Comparison of ENCODE assay signal across 11 cellular contexts in the genomic region with DNA sequence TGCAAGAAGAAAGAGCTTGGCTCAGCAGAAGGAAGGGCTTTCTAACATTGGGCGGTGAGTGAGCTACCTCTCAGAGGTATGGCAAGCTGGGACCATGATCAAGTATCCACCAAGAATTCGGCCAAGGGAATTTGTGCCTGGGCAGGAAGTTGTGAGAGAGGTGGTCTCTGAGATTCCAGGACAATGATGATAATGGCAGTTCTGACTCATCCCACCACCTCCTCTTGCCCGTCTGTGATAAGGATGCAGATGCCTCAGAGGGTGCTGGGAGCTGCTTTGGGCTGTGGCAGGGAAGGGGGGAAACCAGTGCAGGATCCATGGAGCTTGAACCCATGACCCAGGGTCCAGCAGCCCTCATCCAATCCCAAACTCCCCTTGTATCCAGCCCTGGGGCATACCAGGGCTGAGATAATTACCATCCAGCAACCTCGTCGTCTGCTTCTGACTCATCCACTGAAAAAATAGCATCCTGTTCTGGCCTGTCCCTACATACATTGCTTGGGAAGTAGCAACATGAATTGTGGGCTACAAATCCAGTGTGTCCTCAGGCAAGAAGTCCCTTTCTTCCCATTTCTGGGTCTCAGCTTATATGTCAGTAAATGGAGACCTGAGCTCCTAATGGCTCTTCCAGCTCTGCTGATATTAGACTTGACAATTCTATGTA. TPM values are rescaled to one million over a fixed set of nuclear protein-coding genes. Genes with fewer than 3 reads are reported as not detected.
DNase-seq lines count a peak whose midpoint lies in the region; ATAC-seq, FAIRE-seq and TF ChIP-seq lines count a peak whose summit lies in the region.
"Had no signal": no experiment of that assay in that cellular context is flagged by ENCODE, and none has a peak within 500 bp of the region (broad histone marks: within the 10 kb centered on the region; RNA-seq: fewer than 3 reads in every experiment).

No MANE protein-coding gene starts in this region.

- H4K20me1 ChIP-seq in HepG2 (ENCODE audit: insufficient read depth, low read length), result no peaks in the 10 kb centered on the region
- H4K20me1 ChIP-seq in endothelial cell of umbilical vein (replicated peaks; ENCODE audit: control insufficient read depth, extremely low read depth, insufficient read depth, low read length), result no peaks in the 10 kb centered on the region

- BruUV-seq in HepG2 (replicated peaks; lab: Mats Ljungman, UMichigan), result no TSS peak
- BruUV-seq in endothelial cell of umbilical vein (replicated peaks; lab: Mats Ljungman, UMichigan), result no TSS peak

- H3K4me3 ChIP-seq in HepG2 (replicated peaks in 1 of 3; ENCODE audit: insufficient read depth in 1 of 3, low read depth in 2 of 3, low read length in 3 of 3) (no peak overlapping the region), right lobe of liver (no peak overlapping the region), endothelial cell of umbilical vein (replicated peaks in 1 of 3; ENCODE audit: insufficient read depth in 1 of 3, low read depth in 1 of 3, low read length in 3 of 3) (no peak overlapping the region), dorsolateral prefrontal cortex (no peak overlapping the region)

- 25% methylated on average over 5 of the region's 5 CpGs for WGBS in HepG2 (ENCODE audit: low lambda C conversion rate)
- WGBS in right lobe of liver (ENCODE audit: insufficient coverage, low coverage, low lambda C conversion rate, missing lambda C conversion rate), result 58% methylated on average over 4 of the region's 5 CpGs

- H3K27ac ChIP-seq in HepG2 (ENCODE audit: extremely low read length, insufficient read depth, low read length), result no peak overlapping the region
- H3K27ac ChIP-seq in right lobe of liver, result no peak overlapping the region
- no peak overlapping the region for H3K27ac ChIP-seq in endothelial cell of umbilical vein (ENCODE audit: insufficient read depth, low read depth, low read length)
- H3K27ac ChIP-seq in dorsolateral prefrontal cortex, result peak overlapping the region in 7 of 59 donors; percentile 1 to 52 (median 27)
- H3K27ac ChIP-seq: C4-2B, VCaP had no signal

- peaks cover 10% of the 10 kb centered on the region for H3K27me3 Mint-ChIP-seq in nephron progenitor cell (ENCODE audit: low read depth, poor library complexity)

- H3K4me1 Mint-ChIP-seq in nephron progenitor cell, result peaks cover 6% of the 10 kb centered on the region

- ATAC-seq in HepG2 (no peak), right lobe of liver (no peak)

- H3K36me3 ChIP-seq in HepG2 (replicated peaks in 1 of 2; ENCODE audit: control insufficient read depth in 1 of 2, insufficient read depth in 2 of 2, low read length in 2 of 2), result no peaks in the 10 kb centered on the region
- no peaks in the 10 kb centered on the region for H3K36me3 ChIP-seq in right lobe of liver
- no peaks in the 10 kb centered on the region for H3K36me3 ChIP-seq in endothelial cell of umbilical vein (ENCODE audit: control insufficient read depth in 2 of 2, extremely low read depth in 1 of 2, insufficient read depth in 2 of 2, low read length in 2 of 2)

- FAIRE-seq in HepG2 (lab: Jason Lieb, UNC) (no peak), RCC 7860 (lab: Jason Lieb, UNC) (no peak), endothelial cell of umbilical vein (lab: Jason Lieb, UNC) (no peak)

- H3K9ac ChIP-seq in HepG2 (ENCODE audit: insufficient read depth, low read depth, low read length), result no peak overlapping the region
- H3K9ac ChIP-seq in endothelial cell of umbilical vein (replicated peaks; ENCODE audit: extremely low read depth, insufficient read depth, low read length), result no peak overlapping the region

- H3K4me1 ChIP-seq in HepG2 (ENCODE audit: insufficient read depth, low read length) (no peaks in the 10 kb centered on the region), right lobe of liver (no peaks in the 10 kb centered on the region), endothelial cell of umbilical vein (ENCODE audit: control insufficient read depth, extremely low read depth, insufficient read depth, low read length) (no peaks in the 10 kb centered on the region)

- no peak overlapping the region for H3K27ac Mint-ChIP-seq in nephron progenitor cell

- no peaks in the 10 kb centered on the region for H3K79me2 ChIP-seq in HepG2 (ENCODE audit: insufficient read depth, low read length)
- no peaks in the 10 kb centered on the region for H3K79me2 ChIP-seq in endothelial cell of umbilical vein (ENCODE audit: control insufficient read depth, insufficient read depth, low read length)

- no peak overlapping the region for H2AFZ ChIP-seq in HepG2 (ENCODE audit: low read length)
- H2AFZ ChIP-seq in endothelial cell of umbilical vein (ENCODE audit: low read depth, low read length), result no peak overlapping the region

- TF ChIP-seq EP300 in HepG2 (IDR thresholded peaks at IDR 0.05; ENCODE audit: low read depth in 2 of 2, low read length in 2 of 2) (no peak), HepG2 (CRISPR knock-in tag; IDR thresholded peaks at IDR 0.05; ENCODE audit: borderline replicate concordance) (no peak)

- CTCF ChIA-PET in HepG2 (lab: Yijun Ruan, JAX; ENCODE audit: low intra/inter-chr PET ratio, low total read pairs) (interaction anchor here (0.6 to 1.9 kb wide), 4 partner anchors 65 to 91 kb away, joined by 3 to 9 read pairs (median 3); no protein-coding TSS in a partner anchor), endothelial cell of umbilical vein (lab: Charles Lee) (interaction anchor here (0.7 to 2.9 kb wide), 18 partner anchors 8 to 179 kb away, joined by 3 to 16 read pairs (median 3); no protein-coding TSS in a partner anchor), HEK293T (lab: Yijun Ruan, JAX) (interaction anchor here (0.7 to 2.2 kb wide), 6 partner anchors 9 to 179 kb away, joined by 3 to 8 read pairs (median 5); no protein-coding TSS in a partner anchor)

- POLR2A ChIA-PET in HepG2 (lab: Yijun Ruan, JAX) (interaction anchor here (0.8 to 0.9 kb wide), 2 partner anchors 84 to 90 kb away, joined by 3 read pairs; a partner anchor contains a TSS), endothelial cell of umbilical vein (lab: Charles Lee) (no interaction called here), HEK293T (lab: Yijun Ruan, JAX) (interaction anchor here (1.9 kb wide), 1 partner anchor 9 kb away, joined by 4 read pairs; no protein-coding TSS in a partner anchor)

- H3K36me3 Mint-ChIP-seq in nephron progenitor cell (ENCODE audit: low read depth), result no peaks in the 10 kb centered on the region

- H3K27me3 ChIP-seq in HepG2 (ENCODE audit: control insufficient read depth in 1 of 2, insufficient read depth in 2 of 2, low read length in 2 of 2) (peaks cover 3 to 10% of the 10 kb centered on the region in 2 experiments; a peak in 4 of 5 replicates), right lobe of liver (no peaks in the 10 kb centered on the region), endothelial cell of umbilical vein (ENCODE audit: control insufficient read depth in 2 of 2, insufficient read depth in 2 of 2, low read length in 2 of 2) (no peaks in the 10 kb centered on the region), dorsolateral prefrontal cortex (peaks cover 0 to 4% (median 0%) of the 10 kb centered on the region in 45 donors)

- H3K4me3 Mint-ChIP-seq in nephron progenitor cell, result no peak overlapping the region

- H3K9me3 Mint-ChIP-seq in nephron progenitor cell, result no peaks in the 10 kb centered on the region

- TF ChIP-seq POLR2A in HepG2 (IDR thresholded peaks at IDR 0.05; ENCODE audit: insufficient read depth in 1 of 2, low read depth in 2 of 2, low read length in 2 of 2), result no peak
- no peak for TF ChIP-seq POLR2A in right lobe of liver (IDR thresholded peaks at IDR 0.05)
- TF ChIP-seq POLR2A in endothelial cell of umbilical vein (IDR thresholded peaks at IDR 0.05; ENCODE audit: low read depth, low read length), result no peak

- dilution Hi-C loops in endothelial cell of umbilical vein (cut with MboI; ENCODE audit: extremely low pct_ligation_motif_present, low sequenced_read_pairs), result no loop called here

- H3K9me1 ChIP-seq in endothelial cell of umbilical vein (replicated peaks; ENCODE audit: control insufficient read depth, extremely low read depth, insufficient read depth, low read length), result no peaks in the 10 kb centered on the region

- H3K9me3 ChIP-seq in HepG2 (ENCODE audit: low read length) (peaks cover 15% of the 10 kb centered on the region), right lobe of liver (no peaks in the 10 kb centered on the region), endothelial cell of umbilical vein (replicated peaks; ENCODE audit: control insufficient read depth, insufficient read depth, low read length) (no peaks in the 10 kb centered on the region)

- TF ChIP-seq RAD21 in HepG2 (CRISPR knock-in tag; IDR thresholded peaks at IDR 0.05), result no peak

- no peak for TF ChIP-seq CTCF in HepG2 (CRISPR knock-in tag; IDR thresholded peaks at IDR 0.05)
- no peak for TF ChIP-seq CTCF in right lobe of liver (IDR thresholded peaks at IDR 0.05)
- no peak for TF ChIP-seq CTCF in endothelial cell of umbilical vein (IDR thresholded peaks at IDR 0.05; ENCODE audit: extremely low read depth in 1 of 2, insufficient read depth in 1 of 2, low read depth in 1 of 2, low read length in 2 of 2)
- TF ChIP-seq CTCF in dorsolateral prefrontal cortex (IDR thresholded peaks at IDR 0.05 in 54 of 56, conservative IDR thresholded peaks at IDR 0.05 in 2 of 56; ENCODE audit: low read depth in 1 of 56, partially characterized antibody in 56 of 56), result no peak
- no peak for TF ChIP-seq CTCF in nephron progenitor cell (IDR thresholded peaks at IDR 0.05)

- H3K4me2 ChIP-seq in HepG2 (ENCODE audit: low read depth, low read length), result no peak overlapping the region
- H3K4me2 ChIP-seq in endothelial cell of umbilical vein (ENCODE audit: insufficient read depth, low read length), result no peak overlapping the region

- DNase-seq in HepG2 (ENCODE audit: low spot score), result no peak
- DNase-seq in right lobe of liver, result no peak
- DNase-seq in RCC 7860 (ENCODE audit: low spot score), result peak; percentile 54
- peak; percentile 8 for DNase-seq in endothelial cell of umbilical vein (ENCODE audit: low read depth, low spot score)
- no peak for DNase-seq in NCI-H146 (lab: John Stamatoyannopoulos, UW)
- DNase-seq in dorsolateral prefrontal cortex, result no peak
- no peak for DNase-seq in nephron progenitor cell
- no peak for DNase-seq in HEK293T (ENCODE audit: extremely low spot score)
- DNase-seq: NCI-H1092 treated with DMSO at 0.1 percent for 48 hours had no signal

- intact Hi-C loops in HepG2 (cut with micrococcal nuclease; ENCODE audit: unreplicated experiment) (loop anchor here (1.0 kb wide), 1 partner anchor 66 kb away; no protein-coding TSS in a partner anchor), right lobe of liver (cut with DNase I) (no loop called here), endothelial cell of umbilical vein (cut with micrococcal nuclease) (no loop called here), dorsolateral prefrontal cortex (cut with DNase I) (no loop called here)

- in situ Hi-C loops in HepG2 (cut with HindIII; ENCODE audit: extremely low pct_ligation_motif_present, low pct_unique_long_range_greater_than_20kb), result no loop called here

RNA-seq across cellular contexts. Expression of a gene that starts 5.9 kb away (rescaled TPM):
- total RNA-seq in HepG2 (2016; rRNA removed; fragmentation: Illumina TruSeq; extraction: Trizol) (not detected in 2 replicates), right lobe of liver (not detected), endothelial cell of umbilical vein (not detected in 2 replicates), dorsolateral prefrontal cortex (under 1 TPM in 2 of 120 experiments, not detected in 118; 0.29 to 0.35 TPM)
- not detected in 2 replicates for total RNA-seq in HepG2 (2016; cell fraction: cytosol; rRNA removed; fragmentation: Illumina TruSeq; extraction: Trizol; ENCODE audit: low read depth)
- not detected in 2 replicates for total RNA-seq in HepG2 (2016; cell fraction: insoluble cytoplasmic fraction; rRNA removed; fragmentation: Illumina TruSeq; extraction: Trizol)
- not detected in 2 replicates for total RNA-seq in HepG2 (2016; cell fraction: membrane; rRNA removed; fragmentation: Illumina TruSeq; extraction: Trizol)
- not detected in 2 replicates for total RNA-seq in HepG2 (2016; cell fraction: nucleus; rRNA removed; fragmentation: Illumina TruSeq; extraction: Trizol)
- polyA plus RNA-seq in HepG2 (2011; rRNA removed) (not detected in 2 replicates), endothelial cell of umbilical vein (not detected in 2 replicates)
- not detected in 2 replicates for polyA plus RNA-seq in HepG2 (2011; cell fraction: cytosol; rRNA removed)
- polyA plus RNA-seq in HepG2 (2011; cell fraction: nucleus; rRNA removed), result not detected in 2 replicates
- polyA plus RNA-seq in HepG2 (2012), result not detected in 2 replicates
- polyA plus RNA-seq in HepG2 (2016; cell fraction: cytosol; fragmentation: Illumina TruSeq; extraction: Trizol; ENCODE audit: low read depth), result not detected in 2 replicates
- not detected in 2 replicates for polyA plus RNA-seq in HepG2 (2016; cell fraction: insoluble cytoplasmic fraction; fragmentation: Illumina TruSeq; extraction: Trizol; ENCODE audit: low read depth)
- not detected in 2 replicates for polyA plus RNA-seq in HepG2 (2016; cell fraction: membrane; fragmentation: Illumina TruSeq; extraction: Trizol; ENCODE audit: low read depth)
- polyA plus RNA-seq in HepG2 (2016; cell fraction: nucleus; fragmentation: Illumina TruSeq; extraction: Trizol; ENCODE audit: insufficient read depth, low read depth), result not detected in 2 replicates
- polyA minus RNA-seq in HepG2 (2011; rRNA and poly(A)+ RNA removed; ENCODE audit: low replicate concordance), result not detected in 2 replicates
- polyA minus RNA-seq in HepG2 (2011; cell fraction: cytosol; rRNA and poly(A)+ RNA removed), result not detected in 2 replicates
- not detected in 2 replicates for polyA minus RNA-seq in HepG2 (2011; cell fraction: nucleus; rRNA and poly(A)+ RNA removed)
- not detected in 2 replicates for polyA plus RNA-seq in endothelial cell of umbilical vein (2011; cell fraction: cytosol; rRNA removed)
- not detected in 2 replicates for polyA plus RNA-seq in endothelial cell of umbilical vein (2011; cell fraction: nucleus; rRNA removed)
- not detected in 2 replicates for polyA plus RNA-seq in endothelial cell of umbilical vein (2012)
- polyA minus RNA-seq in endothelial cell of umbilical vein, result not detected in 2 replicates
- polyA minus RNA-seq in endothelial cell of umbilical vein (2011; cell fraction: cytosol; rRNA and poly(A)+ RNA removed), result not detected
- not detected in 2 replicates for polyA minus RNA-seq in endothelial cell of umbilical vein (2011; cell fraction: nucleus; rRNA and poly(A)+ RNA removed)

Comparison
In these comparisons a context has a peak if more than half of its experiments do, and no peak if none do; other contexts are left out.
1. DNase-seq: peak in RCC 7860 (single experiment) and endothelial cell of umbilical vein (single experiment); none in HepG2 (single experiment), right lobe of liver (0 of 3), NCI-H146 (single experiment), dorsolateral prefrontal cortex (0 of 10), nephron progenitor cell (single experiment) and HEK293T (single experiment).